Comparison of ENCODE assay signal across 17 cellular contexts in genomic region chr2:173238385-173238784, GRCh38.
"Had no signal": no experiment of that assay in that cellular context is flagged by ENCODE, and none has a peak within 500 bp of the region (broad histone marks: within the 10 kb centered on the region; RNA-seq: fewer than 3 reads in every experiment).

No MANE protein-coding gene starts in this region.

- H3K4me3 ChIP-seq: cardiac muscle cell, gastroesophageal sphincter, lung, right atrium auricular region, suprapubic skin had no signal

- H3K36me3 ChIP-seq: cardiac muscle cell, neutrophil had no signal

- H3K4me3 Mint-ChIP-seq: activated naive CD4-positive, alpha-beta T cell treated with anti-CD3 and anti-CD28 coated beads, Interleukin-2, amount 10 ng/mL, durations not matched to agents 7 days and 5 days; naive thymus-derived CD4-positive, alpha-beta T cell had no signal

- H3K27ac Mint-ChIP-seq: activated naive CD4-positive, alpha-beta T cell treated with anti-CD3 and anti-CD28 coated beads, Interleukin-2, amount 10 ng/mL, durations not matched to agents 7 days and 5 days; activated T-helper 2 cell treated with anti-CD3 and anti-CD28 coated beads, Interferon-gamma antibody, Interleukin-2, Interleukin-4, amounts not matched to agents 10 μg/mL and 5 μg/mL and 100 μg/mL, durations not matched to agents 14 hours and 24 hours and 36 hours; naive thymus-derived CD4-positive, alpha-beta T cell had no signal

- H3K9me3 ChIP-seq: gastroesophageal sphincter, neutrophil, right atrium auricular region, suprapubic skin had no signal

- H3K27ac ChIP-seq: cardiac muscle cell, gastroesophageal sphincter, neutrophil, right atrium auricular region, suprapubic skin had no signal

- H3K27me3 Mint-ChIP-seq: activated naive CD4-positive, alpha-beta T cell treated with anti-CD3 and anti-CD28 coated beads, Interleukin-2, amount 10 ng/mL, durations not matched to agents 7 days and 5 days had no signal

- H3K9me3 Mint-ChIP-seq: activated naive CD4-positive, alpha-beta T cell treated with anti-CD3 and anti-CD28 coated beads, Interleukin-2, amount 10 ng/mL, durations not matched to agents 7 days and 5 days; activated T-helper 2 cell treated with anti-CD3 and anti-CD28 coated beads, Interferon-gamma antibody, Interleukin-2, Interleukin-4, amounts not matched to agents 10 μg/mL and 5 μg/mL and 100 μg/mL, durations not matched to agents 14 hours and 24 hours and 36 hours; naive thymus-derived CD4-positive, alpha-beta T cell had no signal

- H3K4me1 ChIP-seq: gastroesophageal sphincter, right atrium auricular region, suprapubic skin had no signal

- H3K27me3 ChIP-seq: cardiac muscle cell, gastroesophageal sphincter, neutrophil, right atrium auricular region, suprapubic skin had no signal

- H3K36me3 Mint-ChIP-seq: activated naive CD4-positive, alpha-beta T cell treated with anti-CD3 and anti-CD28 coated beads, Interleukin-2, amount 10 ng/mL, durations not matched to agents 7 days and 5 days had no signal

- DNase-seq: activated CD4-positive, alpha-beta T cell treated with anti-CD3 and anti-CD28 coated beads for 1 hour; activated CD4-positive, alpha-beta T cell treated with anti-CD3 and anti-CD28 coated beads, Interleukin-2, amount 50 U/mL, for 4 hours; activated naive CD4-positive, alpha-beta T cell treated with anti-CD3 and anti-CD28 coated beads, Interleukin-2, amount 10 ng/mL, durations not matched to agents 7 days and 5 days; erythroblast; midbrain; naive thymus-derived CD4-positive, alpha-beta T cell; posterior cingulate gyrus; stimulated activated CD4-positive, alpha-beta T cell treated with anti-CD3 and anti-CD28 coated beads, Interleukin-4, amount 100 ng/mL, for 24 hours; stimulated activated naive CD8-positive, alpha-beta T cell treated with anti-CD3 and anti-CD28 coated beads, Interleukin-15, Interleukin-2, amounts not matched to agents 100 U/mL and 50 U/mL, for 24 hours; trophoblast cell had no signal
